Comparison of ENCODE assay signal across 8 cellular contexts in the genomic region with DNA sequence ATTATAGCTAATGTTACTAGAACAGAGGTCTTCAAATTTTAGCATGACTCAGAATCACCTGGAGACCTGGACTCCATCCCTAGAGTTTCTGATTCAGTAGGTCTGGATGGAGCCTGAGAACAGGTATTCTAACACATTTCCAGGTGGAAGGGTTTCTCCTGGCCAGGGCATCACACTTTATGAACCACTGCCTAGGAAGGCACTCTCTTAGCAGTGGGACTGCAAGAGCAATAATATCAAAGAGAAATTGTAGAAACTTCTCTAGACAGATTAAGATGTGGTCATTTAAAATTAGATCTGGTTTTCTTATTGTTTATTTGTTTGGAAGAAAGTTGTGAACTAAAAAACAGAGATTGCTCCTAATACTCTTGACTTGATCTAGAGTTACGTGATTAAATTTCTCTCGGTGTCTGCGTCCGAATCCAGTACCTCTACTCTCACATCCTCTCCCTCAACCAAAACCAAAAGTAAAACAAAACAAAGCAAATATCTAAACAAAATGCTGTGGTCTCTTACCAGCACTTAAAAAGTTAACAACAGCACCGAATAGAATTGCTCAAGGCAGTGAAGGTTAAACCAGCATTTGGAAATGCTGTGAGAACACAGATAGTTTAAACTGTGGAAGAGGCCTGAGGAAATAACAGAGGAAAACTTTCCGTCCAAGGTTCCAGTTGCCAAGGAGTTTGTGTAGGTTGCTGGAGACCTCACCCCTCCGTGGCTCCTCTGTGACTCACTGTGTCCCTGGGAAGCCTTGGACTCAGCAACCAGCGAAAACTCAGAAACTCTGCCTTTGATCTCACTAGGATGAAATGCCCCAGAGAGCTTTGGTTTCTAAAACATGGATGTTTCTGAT.
DNase-seq lines count a peak whose midpoint lies in the region; ATAC-seq and TF ChIP-seq lines count a peak whose summit lies in the region.

No MANE protein-coding gene starts in this region.

- H3K27ac ChIP-seq in thyroid gland: peak overlapping the region in 2 of 3 donors; percentile 10 to 51

- no peaks in the 10 kb centered on the region for H3K36me3 ChIP-seq in adipocyte (ENCODE audit: control insufficient read depth, insufficient read depth, low read length, severe bottlenecking)
- no peaks in the 10 kb centered on the region for H3K36me3 ChIP-seq in thyroid gland

- H3K4me3 ChIP-seq in adipocyte (ENCODE audit: low read length) (peak overlapping the region; percentile 54), thyroid gland (replicated peaks in 1 of 3) (no peak overlapping the region)

- 39 to 41% methylated on average over 8 of the region's 8 CpGs for WGBS in thyroid gland, 2 donors

- TF ChIP-seq POLR2A in thyroid gland (IDR thresholded peaks at IDR 0.05): no peak

- H3K27me3 ChIP-seq in adipocyte (replicated peaks; ENCODE audit: control insufficient read depth, insufficient read depth, low read length): no peaks in the 10 kb centered on the region
- H3K27me3 ChIP-seq in thyroid gland: no peaks in the 10 kb centered on the region

- DNase-seq in adipocyte (ENCODE audit: low read depth) (peak; percentile 95), kidney tubule cell (ENCODE audit: low spot score) (peak; percentile 62), thyroid gland (peak in 1 of 2 donors; percentile 29), germinal center (ENCODE audit: low spot score) (no peak), left colon (no peak)
- no peak for DNase-seq in stimulated activated CD4-positive, alpha-beta T cell treated with anti-CD3 and anti-CD28 coated beads, Interleukin-12 subunit alpha, Interleukin-12 subunit beta, amount 100 ng/mL, for 4 hours

- H3K9ac ChIP-seq in adipocyte (ENCODE audit: low read length): peak overlapping the region; percentile 37

- H3K4me1 ChIP-seq in adipocyte (ENCODE audit: control insufficient read depth, insufficient read depth, low read length): peaks cover 21% of the 10 kb centered on the region
- peaks cover 15 to 16% of the 10 kb centered on the region in 2 donors for H3K4me1 ChIP-seq in thyroid gland

- intact Hi-C loops in thyroid gland (cut with DNase I): no loop called here
- intact Hi-C loops in left colon (cut with DNase I, micrococcal nuclease): no loop called here

- H3K9me3 ChIP-seq in adipocyte (ENCODE audit: control insufficient read depth, low read length) (no peaks in the 10 kb centered on the region), thyroid gland (no peaks in the 10 kb centered on the region)

- TF ChIP-seq CTCF in thyroid gland (IDR thresholded peaks at IDR 0.05): no peak

- ATAC-seq in GM21786 (IDR thresholded peaks at IDR 0.05; ENCODE audit: unreplicated experiment) (peak; percentile 79), GM18517 (IDR thresholded peaks at IDR 0.05; ENCODE audit: unreplicated experiment) (no peak), left colon (no peak)

Comparison
In these comparisons a context has a peak if more than half of its experiments do, and no peak if none do; other contexts are left out.
1. DNase-seq: peak in adipocyte (single experiment) and kidney tubule cell (single experiment); none in germinal center (single experiment), left colon (0 of 2) and stimulated activated CD4-positive, alpha-beta T cell treated with anti-CD3 and anti-CD28 coated beads, Interleukin-12 subunit alpha, Interleukin-12 subunit beta, amount 100 ng/mL, for 4 hours (single experiment).